1 cellular context compared by ENCODE assay signal in genomic region chr3:177875786-177876476, GRCh38.
TF ChIP-seq lines count a peak whose summit lies in the region.

No MANE protein-coding gene starts in this region.

TF ChIP-seq in SK-N-SH, 30 proteins besides CTCF, POLR2A, EP300 and RAD21 (continued from another document):
- no peak for TF ChIP-seq REST (IDR thresholded peaks at IDR 0.05; ENCODE audit: low read depth, low read length)
- TF ChIP-seq RFX5 (IDR thresholded peaks at IDR 0.05; ENCODE audit: low read length): no peak
- peak; percentile 77 for TF ChIP-seq MXI1 (IDR thresholded peaks at IDR 0.05; ENCODE audit: low read depth, low read length)
- no peak for TF ChIP-seq MEF2A (IDR thresholded peaks at IDR 0.05; ENCODE audit: borderline replicate concordance, low read depth)
- TF ChIP-seq ZBTB33 (IDR thresholded peaks at IDR 0.05; ENCODE audit: borderline replicate concordance, low read depth): no peak
- no peak for TF ChIP-seq TAF1 (IDR thresholded peaks at IDR 0.05; ENCODE audit: borderline replicate concordance, low read depth, low read length)
- TF ChIP-seq NRF1 (IDR thresholded peaks at IDR 0.05; ENCODE audit: low read depth, low read length): no peak
- TF ChIP-seq TEAD4 (IDR thresholded peaks at IDR 0.05; ENCODE audit: borderline replicate concordance, insufficient read depth): no peak
- no peak for TF ChIP-seq USF1 (IDR thresholded peaks at IDR 0.05; ENCODE audit: borderline replicate concordance, low read depth)
- no peak for TF ChIP-seq MAX (IDR thresholded peaks at IDR 0.05; ENCODE audit: low read depth)
- no peak for TF ChIP-seq NFIC (IDR thresholded peaks at IDR 0.05; ENCODE audit: borderline replicate concordance)
- no peak for TF ChIP-seq SMC3 (IDR thresholded peaks at IDR 0.05; ENCODE audit: low read depth, low read length)
- TF ChIP-seq POLR2AphosphoS5 (IDR thresholded peaks at IDR 0.05; ENCODE audit: low read depth, low read length): peak; percentile 44; the same call in 1 of the 2 replicates
- TF ChIP-seq FOXJ3 (CRISPR knock-in tag; IDR thresholded peaks at IDR 0.05): no peak
TF ChIP-seq in SK-N-SH: peak in this region for 5.
